Comparison of ENCODE assay signal across 26 cellular contexts in the genomic region with DNA sequence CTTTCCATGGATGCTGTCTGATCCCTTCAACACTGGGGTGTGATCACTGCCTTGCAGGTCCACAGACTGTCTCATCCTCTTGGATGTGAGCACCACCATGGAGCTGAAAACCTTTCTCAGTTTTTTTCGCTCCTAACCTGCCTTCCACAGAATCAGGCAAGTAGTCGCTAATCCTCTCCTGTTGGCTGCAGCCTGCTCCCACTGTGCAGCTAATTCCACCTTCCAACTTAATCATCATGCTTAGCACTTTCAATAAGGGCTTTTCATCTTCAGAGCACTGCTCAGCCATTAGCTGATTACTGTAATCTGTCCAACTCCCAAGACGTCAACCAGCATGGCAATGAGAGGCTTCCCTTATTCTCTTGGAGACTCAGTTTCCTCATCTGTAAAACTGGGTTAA. TPM values are rescaled to one million over a fixed set of nuclear protein-coding genes. Genes with fewer than 3 reads are reported as not detected.
"Had no signal": no experiment of that assay in that cellular context is flagged by ENCODE, and none has a peak within 500 bp of the region (broad histone marks: within the 10 kb centered on the region; RNA-seq: fewer than 3 reads in every experiment).

No MANE protein-coding gene starts in this region.

- H3K4me3 ChIP-seq: gastrocnemius medialis, mucosa of descending colon, prostate gland, sigmoid colon, testis, tibial artery had no signal

- H3K4me1 ChIP-seq: prostate gland had no signal

- H3K27ac ChIP-seq: epithelial cell of prostate, gastrocnemius medialis, parathyroid adenoma, prostate gland, sigmoid colon, testis, tibial artery had no signal

- H2AFZ ChIP-seq: parathyroid adenoma had no signal

- DNase-seq: effector CD8-positive, alpha-beta T cell; endodermal cell; foreskin fibroblast; gastrocnemius medialis; head of caudate nucleus; mesenchymal stem cell; mucosa of descending colon; naive B cell; right cardiac atrium; sigmoid colon; stimulated activated CD4-positive, alpha-beta T cell treated with anti-CD3 and anti-CD28 coated beads, Interleukin-2, amount 100 ng/mL, for 24 hours; stimulated activated CD4-positive, alpha-beta T cell treated with anti-CD3 and anti-CD28 coated beads, Interleukin-4, amount 100 ng/mL, for 4 hours; stimulated activated naive CD8-positive, alpha-beta T cell treated with anti-CD3 and anti-CD28 coated beads, Interleukin-15, Interleukin-2, amounts not matched to agents 100 U/mL and 50 U/mL, for 24 hours; substantia nigra; testis; tibial artery had no signal

- H3K4me3 Mint-ChIP-seq: endodermal cell; mesothelial cell of epicardium; natural killer cell treated with Interleukin-12 subunit alpha and Interleukin-12 subunit beta and Interleukin-15 and Interleukin-18, amount 100 ng/mL, for 72 hours; neural crest cell; stimulated activated memory B cell treated with anti-CD40 and anti-IgM and Interleukin-4, amounts not matched to agents 10 μg/mL and 1 μg/mL and 100 μg/mL, for 72 hours; type B pancreatic cell had no signal

- H3K36me3 Mint-ChIP-seq: mesothelial cell of epicardium; naive B cell; natural killer cell treated with Interleukin-12 subunit alpha and Interleukin-12 subunit beta and Interleukin-15 and Interleukin-18, amount 100 ng/mL, for 72 hours; stimulated activated memory B cell treated with anti-CD40 and anti-IgM and Interleukin-4, amounts not matched to agents 10 μg/mL and 1 μg/mL and 100 μg/mL, for 72 hours; type B pancreatic cell had no signal

- H3K9me3 Mint-ChIP-seq: endodermal cell; mesothelial cell of epicardium; natural killer cell treated with Interleukin-12 subunit alpha and Interleukin-12 subunit beta and Interleukin-15 and Interleukin-18, amount 100 ng/mL, for 72 hours; neural crest cell; stimulated activated memory B cell treated with anti-CD40 and anti-IgM and Interleukin-4, amounts not matched to agents 10 μg/mL and 1 μg/mL and 100 μg/mL, for 72 hours had no signal

- H3K79me2 ChIP-seq: parathyroid adenoma had no signal

- H3K27me3 Mint-ChIP-seq: naive B cell; natural killer cell treated with Interleukin-12 subunit alpha and Interleukin-12 subunit beta and Interleukin-15 and Interleukin-18, amount 100 ng/mL, for 72 hours; stimulated activated memory B cell treated with anti-CD40 and anti-IgM and Interleukin-4, amounts not matched to agents 10 μg/mL and 1 μg/mL and 100 μg/mL, for 72 hours had no signal

- H3K36me3 ChIP-seq: gastrocnemius medialis, prostate gland, sigmoid colon, tibial artery had no signal

- H3K27me3 ChIP-seq: gastrocnemius medialis, sigmoid colon, testis, tibial artery had no signal

- H3K9me3 ChIP-seq: gastrocnemius medialis, mucosa of descending colon, prostate gland, sigmoid colon, testis, tibial artery had no signal

- H3K27ac Mint-ChIP-seq: endodermal cell; mesothelial cell of epicardium; naive B cell; natural killer cell treated with Interleukin-12 subunit alpha and Interleukin-12 subunit beta and Interleukin-15 and Interleukin-18, amount 100 ng/mL, for 72 hours; stimulated activated memory B cell treated with anti-CD40 and anti-IgM and Interleukin-4, amounts not matched to agents 10 μg/mL and 1 μg/mL and 100 μg/mL, for 72 hours; type B pancreatic cell had no signal

- H3K9ac ChIP-seq: parathyroid adenoma had no signal

RNA-seq across cellular contexts. Expression of a gene that starts 15.1 kb away (rescaled TPM):
- total RNA-seq: glomerular endothelial cell, lung microvascular endothelial cell had no signal
